Comparison of ENCODE assay signal across 16 cellular contexts in genomic region chr6:166615059-166615770, GRCh38. TPM values are rescaled to one million over a fixed set of nuclear protein-coding genes. Genes with fewer than 3 reads are reported as not detected.
DNase-seq lines count a peak whose midpoint lies in the region; ATAC-seq and TF ChIP-seq lines count a peak whose summit lies in the region.
"Had no signal": no experiment of that assay in that cellular context is flagged by ENCODE, and none has a peak within 500 bp of the region (broad histone marks: within the 10 kb centered on the region; RNA-seq: fewer than 3 reads in every experiment).

No MANE protein-coding gene starts in this region.

- H3K9me3 ChIP-seq in adipocyte (ENCODE audit: control insufficient read depth, low read length), result no peaks in the 10 kb centered on the region
- no peaks in the 10 kb centered on the region for H3K9me3 ChIP-seq in esophagus muscularis mucosa
- H3K9me3 ChIP-seq in testis, result no peaks in the 10 kb centered on the region
- H3K9me3 ChIP-seq in PC-9 (ENCODE audit: insufficient read depth, low read depth), result no peaks in the 10 kb centered on the region

- H3F3A ChIP-seq in PC-9 (ENCODE audit: insufficient read depth, low read depth), result peaks cover 19% of the 10 kb centered on the region

- H4K20me1 ChIP-seq in PC-9 (ENCODE audit: insufficient read depth), result no peaks in the 10 kb centered on the region

- no peak for TF ChIP-seq CTCF in esophagus muscularis mucosa (IDR thresholded peaks at IDR 0.05)
- TF ChIP-seq CTCF in testis (IDR thresholded peaks at IDR 0.05), result no peak
- no peak for TF ChIP-seq CTCF in PC-9 (conservative IDR thresholded peaks at IDR 0.05)

- H3K27me3 ChIP-seq in adipocyte (replicated peaks; ENCODE audit: control insufficient read depth, insufficient read depth, low read length) (no peaks in the 10 kb centered on the region), esophagus muscularis mucosa (no peaks in the 10 kb centered on the region), testis (no peaks in the 10 kb centered on the region), PC-9 (ENCODE audit: insufficient read depth, low read depth) (no peaks in the 10 kb centered on the region)

- BruUV-seq in PC-9 (replicated peaks; lab: Mats Ljungman, UMichigan), result no TSS peak

- POLR2A ChIA-PET in PC-9 (lab: Charles Lee; ENCODE audit: unreplicated experiment), result no interaction called here

- ATAC-seq in GM18502 (IDR thresholded peaks at IDR 0.05; ENCODE audit: poor library complexity, unreplicated experiment), result no peak
- ATAC-seq in GM21360 (IDR thresholded peaks at IDR 0.05; ENCODE audit: unreplicated experiment), result no peak
- ATAC-seq: HCT116; K562; naive thymus-derived CD4-positive, alpha-beta T cell; stimulated activated naive B cell treated with anti-CD40 and anti-IgM and Interleukin-4, amounts not matched to agents 10 μg/mL and 1 μg/mL and 100 μg/mL, for 72 hours had no signal

- TF ChIP-seq POLR2A in esophagus muscularis mucosa (IDR thresholded peaks at IDR 0.05; ENCODE audit: low read depth) (no peak), testis (IDR thresholded peaks at IDR 0.05) (no peak)

- H3K4me3 ChIP-seq in adipocyte (ENCODE audit: low read length) (no peak overlapping the region), esophagus muscularis mucosa (no peak overlapping the region), testis (no peak overlapping the region), PC-9 (no peak overlapping the region)
- H3K4me3 ChIP-seq: K562 had no signal

- H3K4me1 ChIP-seq in adipocyte (ENCODE audit: control insufficient read depth, insufficient read depth, low read length) (peaks cover 50% of the 10 kb centered on the region), esophagus muscularis mucosa (peaks cover 47 to 72% (median 70%) of the 10 kb centered on the region in 4 donors), testis (peaks cover 34% of the 10 kb centered on the region), PC-9 (replicated peaks; ENCODE audit: insufficient read depth) (peaks cover 34% of the 10 kb centered on the region)

- WGBS in esophagus muscularis mucosa, result 85% methylated on average over 19 of the region's 21 CpGs
- 67 to 70% methylated on average over 21 of the region's 21 CpGs for WGBS in testis, 2 donors

- H2AFZ ChIP-seq in PC-9, result no peak overlapping the region

- H3K27ac ChIP-seq in esophagus muscularis mucosa (replicated peaks in 1 of 4) (peak overlapping the region; percentile 59 to 74 (median 66)), testis (peak overlapping the region in 1 of 2 donors; percentile 20), PC-9 (no peak overlapping the region)

- TF ChIP-seq EP300 in esophagus muscularis mucosa (IDR thresholded peaks at IDR 0.05), result peak; percentile 35

- H3K79me2 ChIP-seq in PC-9 (ENCODE audit: low read depth), result peaks cover 11% of the 10 kb centered on the region

- intact Hi-C loops in esophagus muscularis mucosa (cut with DNase I), result no loop called here
- intact Hi-C loops in testis (cut with DNase I; ENCODE audit: low total_unique reads), result no loop called here
- intact Hi-C loops in PC-9 (cut with micrococcal nuclease; ENCODE audit: unreplicated experiment), result no loop called here

- peak overlapping the region; percentile 32 for H3K9ac ChIP-seq in adipocyte (ENCODE audit: low read length)

- no peak overlapping the region for H3K4me2 ChIP-seq in PC-9

- DNase-seq in adipocyte (ENCODE audit: low read depth) (no peak), esophagus muscularis mucosa (ENCODE audit: extremely low spot score) (no peak), lung microvascular endothelial cell (ENCODE audit: low read depth in 2 of 2) (peak; percentile 78 to 94), testis (peak; percentile 62), PC-9 (no peak)
- DNase-seq: activated CD4-positive, alpha-beta T cell treated with anti-CD3 and anti-CD28 coated beads, Interleukin-2, amount 50 U/mL, for 48 hours; activated naive CD4-positive, alpha-beta T cell treated with anti-CD3 and anti-CD28 coated beads, Interleukin-2, amount 10 ng/mL, durations not matched to agents 7 days and 5 days; Calu3; naive thymus-derived CD4-positive, alpha-beta T cell; NCI-H2029; stimulated activated naive B cell treated with anti-CD40 and anti-IgM and Interleukin-4, amounts not matched to agents 10 μg/mL and 1 μg/mL and 100 μg/mL, for 72 hours; T-helper 1 cell had no signal

- CTCF ChIA-PET in PC-9 (lab: Charles Lee), result no interaction called here

- no peaks in the 10 kb centered on the region for H3K9me2 ChIP-seq in PC-9 (ENCODE audit: insufficient read depth)

- peaks cover 19% of the 10 kb centered on the region for H3K36me3 ChIP-seq in adipocyte (ENCODE audit: control insufficient read depth, insufficient read depth, low read length, severe bottlenecking)
- peaks cover 0 to 14% (median 10%) of the 10 kb centered on the region in 4 donors for H3K36me3 ChIP-seq in esophagus muscularis mucosa
- no peaks in the 10 kb centered on the region for H3K36me3 ChIP-seq in testis (ENCODE audit: low read depth, missing control alignments)
- no peaks in the 10 kb centered on the region for H3K36me3 ChIP-seq in PC-9 (ENCODE audit: low read depth)

RNA-seq across cellular contexts. Expression of gene RPS6KA2, which starts 11.8 kb away (rescaled TPM):
- total RNA-seq in esophagus muscularis mucosa, result 100 to 1,000 TPM in 3 of 4 donors, 10 to 100 TPM in 1; 83.9 to 126 (median 112) TPM
- total RNA-seq in lung microvascular endothelial cell, result 121 and 168 TPM in 2 replicates
- 10 to 100 TPM; 19.8 to 21.7 TPM for total RNA-seq in testis
- polyA plus RNA-seq in testis (ENCODE audit: insufficient read depth, low read depth, low replicate concordance), result 18.4 TPM
- 18.5 and 20.6 TPM in 2 replicates for total RNA-seq in PC-9 (2021)

RNA-seq across cellular contexts. Expression of gene RAMACL, which starts 28.7 kb away (rescaled TPM):
- 1 to 10 TPM; 1.2 to 2.9 (median 2.1) TPM for total RNA-seq in esophagus muscularis mucosa
- 1.3 and 2.6 TPM in 2 replicates for total RNA-seq in lung microvascular endothelial cell
- 1 to 10 TPM; 1.7 to 1.9 TPM for total RNA-seq in testis
- not detected for polyA plus RNA-seq in testis (ENCODE audit: insufficient read depth, low read depth, low replicate concordance)
- total RNA-seq in PC-9 (2021), result 0.52 and 0.73 TPM in 2 replicates
- polyA plus RNA-seq: naive thymus-derived CD4-positive, alpha-beta T cell had no signal

Comparison
In these comparisons a context has a peak if more than half of its experiments do, and no peak if none do; other contexts are left out.
1. DNase-seq: peak in lung microvascular endothelial cell (2 of 2) and testis (single experiment); none in adipocyte (single experiment), esophagus muscularis mucosa (single experiment) and PC-9 (0 of 2).